In genomic region chr12:1540690-1541089, GRCh38 we compare ENCODE assay signal across 22 cellular contexts. TPM values are rescaled to one million over a fixed set of nuclear protein-coding genes. Genes with fewer than 3 reads are reported as not detected.
DNase-seq lines count a peak whose midpoint lies in the region; ATAC-seq, FAIRE-seq and TF ChIP-seq lines count a peak whose summit lies in the region.
"Had no signal": no experiment of that assay in that cellular context is flagged by ENCODE, and none has a peak within 500 bp of the region (broad histone marks: within the 10 kb centered on the region; RNA-seq: fewer than 3 reads in every experiment).

No MANE protein-coding gene starts in this region.

- no peaks in the 10 kb centered on the region for H3K9me3 Mint-ChIP-seq in HFFc6
- H3K9me3 Mint-ChIP-seq: activated T-cell treated with anti-CD3 and anti-CD28 coated beads, Interleukin-2, amount 50 U/mL, for 72 hours had no signal

- FAIRE-seq in RCC 7860 (lab: Jason Lieb, UNC): peak; percentile 70

- peak; percentile 92 for ATAC-seq in esophagus mucosa
- ATAC-seq in HG03039 (IDR thresholded peaks at IDR 0.05; ENCODE audit: unreplicated experiment): no peak
- ATAC-seq: left ventricle myocardium superior, psoas muscle had no signal

- peaks cover 50% of the 10 kb centered on the region for H3K36me3 Mint-ChIP-seq in HFFc6 (ENCODE audit: low read depth)
- H3K36me3 Mint-ChIP-seq: activated naive CD8-positive, alpha-beta T cell had no signal

- no peak overlapping the region for H3K4me3 Mint-ChIP-seq in HFFc6
- H3K4me3 Mint-ChIP-seq: activated naive CD8-positive, alpha-beta T cell; activated T-cell treated with anti-CD3 and anti-CD28 coated beads, Interleukin-2, amount 50 U/mL, for 72 hours; neural progenitor cell had no signal

- H3K4me1 Mint-ChIP-seq in HFFc6 (ENCODE audit: low read depth): peaks cover 82% of the 10 kb centered on the region
- H3K4me1 Mint-ChIP-seq: neural progenitor cell had no signal

- DNase-seq in HFFc6: no peak
- peak; percentile 34 for DNase-seq in RCC 7860 (ENCODE audit: low spot score)
- DNase-seq in activated naive CD4-positive, alpha-beta T cell treated with Interleukin-2 at 50 U/mL for 16 hours: no peak
- no peak for DNase-seq in H4 (ENCODE audit: low spot score)
- DNase-seq in activated effector memory CD4-positive, alpha-beta T cell treated with anti-CD3 and anti-CD28 coated beads, Interleukin-2, amount 50 U/mL, for 16 hours: no peak
- DNase-seq: activated CD4-positive, CD25-positive, alpha-beta regulatory T cell treated with anti-CD3 and anti-CD28 coated beads, Interleukin-2, amount 50 U/mL, for 72 hours; activated T-cell treated with anti-CD3 and anti-CD28 coated beads, Interleukin-2, amount 50 U/mL, for 72 hours; AML-193; effector memory CD4-positive, alpha-beta T cell; KBM-7; left ventricle myocardium superior; NCI-H187; NCI-H2227 treated with DMSO at 0.1 percent for 48 hours; psoas muscle; stimulated activated CD4-positive, alpha-beta T cell treated with anti-CD3 and anti-CD28 coated beads, Interleukin-2, amount 100 ng/mL, for 24 hours; stimulated activated naive CD4-positive, alpha-beta T cell treated with Interleukin-2 at 50 U/mL for 16 hours; SW 1271; thyroid gland had no signal

- H3K27ac Mint-ChIP-seq in HFFc6: peak overlapping the region; percentile 56; the same call in 1 of the 2 replicates
- H3K27ac Mint-ChIP-seq: activated naive CD8-positive, alpha-beta T cell; activated T-cell treated with anti-CD3 and anti-CD28 coated beads, Interleukin-2, amount 50 U/mL, for 72 hours; neural progenitor cell had no signal

- H3K27me3 Mint-ChIP-seq in HFFc6 (ENCODE audit: insufficient read depth): no peaks in the 10 kb centered on the region; the same call in 1 of the 2 replicates

- no peak for TF ChIP-seq CTCF in HFFc6 (IDR thresholded peaks at IDR 0.05)

RNA-seq across cellular contexts. Expression of gene FBXL14, which starts 53.7 kb away (rescaled TPM):
- total RNA-seq in HFFc6 (2021; fragmentation: NEBNext Ultra II Directional; extraction: Animal tissue kit (Norgen Biotek cat#: 25700)): 1 to 10 TPM; 5.2 to 6.5 (median 5.4) TPM
- total RNA-seq in esophagus mucosa: 6.9 TPM
- total RNA-seq in H4 (2014; rRNA removed; shearing (Covaris generic)): 5.3 and 6.1 TPM in 2 replicates
